In the genomic region with DNA sequence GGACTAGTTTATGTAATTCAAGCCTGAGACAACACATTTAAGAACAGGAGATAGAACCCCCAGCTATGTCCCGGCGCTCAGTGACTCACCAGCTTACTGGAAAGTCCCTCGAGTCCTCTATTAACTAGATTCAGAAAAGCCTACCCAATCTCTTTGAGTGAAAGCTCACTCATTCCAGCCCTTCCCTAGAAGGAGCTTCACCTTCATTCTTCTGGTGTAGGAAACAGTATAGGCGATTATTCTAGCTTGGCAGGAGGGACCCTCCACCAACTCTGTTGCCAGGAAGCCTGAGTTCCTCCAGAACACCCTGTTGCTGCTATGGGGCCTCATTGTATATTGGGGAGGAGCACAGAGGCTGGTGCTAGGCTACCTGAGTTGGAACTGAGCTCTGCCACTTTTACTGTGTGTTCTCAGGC, we compare ENCODE assay signal across 8 cellular contexts. TPM values are rescaled to one million over a fixed set of nuclear protein-coding genes. Genes with fewer than 3 reads are reported as not detected.
DNase-seq lines count a peak whose midpoint lies in the region; ATAC-seq, FAIRE-seq and TF ChIP-seq lines count a peak whose summit lies in the region.

No MANE protein-coding gene starts in this region.

- no peaks in the 10 kb centered on the region for H3K27me3 ChIP-seq in kidney epithelial cell (ENCODE audit: control insufficient read depth, insufficient read depth, low read length)
- no peaks in the 10 kb centered on the region for H3K27me3 ChIP-seq in suprapubic skin

- H3K9me3 ChIP-seq in suprapubic skin = no peaks in the 10 kb centered on the region

- ATAC-seq in GM21423 (IDR thresholded peaks at IDR 0.05; ENCODE audit: unreplicated experiment) (peak; percentile 93), HG03558 (IDR thresholded peaks at IDR 0.05; ENCODE audit: extremely low read depth, unreplicated experiment) (peak; percentile 97)

- FAIRE-seq in frontal cortex (lab: Jason Lieb, UNC) = no peak

- TF ChIP-seq POLR2A in suprapubic skin (IDR thresholded peaks at IDR 0.05) = no peak

- no peak for TF ChIP-seq EP300 in suprapubic skin (IDR thresholded peaks at IDR 0.05)

- WGBS in suprapubic skin = 32% methylated on average over 4 of the region's 4 CpGs

- H3K4me3 ChIP-seq in kidney epithelial cell (ENCODE audit: low read depth, low read length) (no peak overlapping the region), suprapubic skin (no peak overlapping the region)

- TF ChIP-seq CTCF in kidney epithelial cell (IDR thresholded peaks at IDR 0.05; ENCODE audit: insufficient read depth, low read length, poor library complexity, severe bottlenecking) (no peak), suprapubic skin (IDR thresholded peaks at IDR 0.05) (no peak)

- peaks cover 7% of the 10 kb centered on the region for H3K4me1 ChIP-seq in suprapubic skin

- peak; percentile 51 for DNase-seq in ELF-1 (ENCODE audit: low read depth, low spot score)
- DNase-seq in activated T-cell treated with anti-CD3 and anti-CD28 coated beads for 4 hours = peak; percentile 19
- DNase-seq in kidney epithelial cell (ENCODE audit: low read depth) = peak; percentile 86
- DNase-seq in suprapubic skin (ENCODE audit: low spot score in 2 of 2) = peak; percentile 16 to 23
- no peak for DNase-seq in frontal cortex (ENCODE audit: low spot score in 2 of 2)
- DNase-seq in anterior cingulate cortex (lab: John Stamatoyannopoulos, UW) = no peak

- H3K27ac ChIP-seq in suprapubic skin = no peak overlapping the region

- H3K36me3 ChIP-seq in kidney epithelial cell (ENCODE audit: control insufficient read depth, insufficient read depth, low read length) (no peaks in the 10 kb centered on the region), suprapubic skin (no peaks in the 10 kb centered on the region)

RNA-seq across cellular contexts. Expression of gene AEBP2, which starts 57.2 kb away (rescaled TPM):
- total RNA-seq in kidney epithelial cell (11.9 and 12.5 TPM in 2 replicates), suprapubic skin (10 to 100 TPM; 47.7 to 89.5 (median 56.7) TPM), frontal cortex (42.0 TPM)

Comparison
In these comparisons a context has a peak if more than half of its experiments do, and no peak if none do; other contexts are left out.
1. DNase-seq: peak in ELF-1 (single experiment), activated T-cell treated with anti-CD3 and anti-CD28 coated beads for 4 hours (single experiment), kidney epithelial cell (single experiment) and suprapubic skin (2 of 2); none in frontal cortex (0 of 2) and anterior cingulate cortex (0 of 58).